In genomic region chr7:151511946-151512345, GRCh38 we compare ENCODE assay signal across 17 cellular contexts. TPM values are rescaled to one million over a fixed set of nuclear protein-coding genes. Genes with fewer than 3 reads are reported as not detected.
A peak's percentile ranks its signal among the peaks of the same experiment; 100 is the strongest.
DNase-seq lines count a peak whose midpoint lies in the region; ATAC-seq and TF ChIP-seq lines count a peak whose summit lies in the region.
"Had no signal": no experiment of that assay in that cellular context is flagged by ENCODE, and none has a peak within 500 bp of the region (broad histone marks: within the 10 kb centered on the region; RNA-seq: fewer than 3 reads in every experiment).

No MANE protein-coding gene starts in this region.

- peaks cover 17% of the 10 kb centered on the region for H3K9me1 ChIP-seq in IMR-90 (ENCODE audit: insufficient read depth, low read length)

- H3K9ac ChIP-seq in IMR-90 (ENCODE audit: low read depth, low read length) = no peak overlapping the region
- H3K9ac ChIP-seq: KMS-11 had no signal

- H3K79me2 ChIP-seq in hepatocyte = peaks cover 100% of the 10 kb centered on the region

- no peak for TF ChIP-seq CTCF in AG10803 (conservative IDR thresholded peaks at IDR 0.05; ENCODE audit: low read length)
- TF ChIP-seq CTCF in IMR-90 (conservative IDR thresholded peaks at IDR 0.05; ENCODE audit: low read depth, low read length) = no peak
- TF ChIP-seq CTCF in epithelial cell of esophagus (IDR thresholded peaks at IDR 0.05; ENCODE audit: insufficient read depth, low read depth, low read length, missing control alignments) = no peak
- TF ChIP-seq CTCF in omental fat pad (IDR thresholded peaks at IDR 0.05) = no peak
- no peak for TF ChIP-seq CTCF in hepatocyte (IDR thresholded peaks at IDR 0.05; ENCODE audit: poor library complexity)

- H4K5ac ChIP-seq in IMR-90 (ENCODE audit: low read depth, low read length) = no peak overlapping the region

- TF ChIP-seq RAD21 in IMR-90 (IDR thresholded peaks at IDR 0.05; ENCODE audit: low read length) = no peak

- H3K27ac ChIP-seq in IMR-90 (ENCODE audit: insufficient read depth, low read length) (no peak overlapping the region), caudate nucleus (ENCODE audit: low read depth, low read length) (no peak overlapping the region), hepatocyte (no peak overlapping the region)
- H3K27ac ChIP-seq: KMS-11, WERI-Rb-1 had no signal

- H3K79me1 ChIP-seq in IMR-90 (ENCODE audit: low read depth in 1 of 2, low read length in 2 of 2) = peaks cover 0 to 67% of the 10 kb centered on the region in 2 experiments; a peak in 2 of 4 replicates

- no peak overlapping the region for H3K4ac ChIP-seq in IMR-90 (ENCODE audit: low read depth, low read length)

- H4K91ac ChIP-seq in IMR-90 (ENCODE audit: insufficient read depth, low read depth, low read length) = no peak overlapping the region

- DNase-seq in AG10803 (ENCODE audit: low read depth) (peak; percentile 50), IMR-90 (peak; percentile 28), epithelial cell of esophagus (ENCODE audit: low read depth) (peak; percentile 35), omental fat pad (ENCODE audit: low spot score) (no peak), caudate nucleus (lab: John Stamatoyannopoulos, UW) (no peak), hepatocyte (ENCODE audit: low spot score) (no peak), OCI-M2 (lab: John Stamatoyannopoulos, UW; ENCODE audit: unreplicated experiment) (no peak)
- no peak for DNase-seq in activated CD8-positive, alpha-beta memory T cell treated with anti-CD3 and anti-CD28 coated beads, Interleukin-2, amount 50 U/mL, for 48 hours
- DNase-seq: activated CD4-positive, alpha-beta memory T cell treated with anti-CD3 and anti-CD28 coated beads, Interleukin-2, amount 10 ng/mL, durations not matched to agents 7 days and 5 days; activated naive CD4-positive, alpha-beta T cell treated with anti-CD3 and anti-CD28 coated beads for 36 hours; activated T-cell treated with anti-CD3 and anti-CD28 coated beads, Interleukin-2, amount 50 U/mL, for 4 hours; mucosa of descending colon; NCI-H1417; NCI-H2107; NCI-H524 treated with DMSO at 0.1 percent for 48 hours; WERI-Rb-1 had no signal

- H2BK5ac ChIP-seq in IMR-90 (ENCODE audit: low read depth, low read length, poor library complexity, severe bottlenecking) = no peak overlapping the region

- no peak overlapping the region for H3K14ac ChIP-seq in IMR-90 (replicated peaks; ENCODE audit: low read depth, low read length)

- no peaks in the 10 kb centered on the region for H3K9me2 ChIP-seq in hepatocyte (replicated peaks; ENCODE audit: insufficient read depth)

- H3K9me3 ChIP-seq in IMR-90 (ENCODE audit: control insufficient read depth, insufficient read depth, low read length) (no peaks in the 10 kb centered on the region), hepatocyte (ENCODE audit: low read depth) (no peaks in the 10 kb centered on the region)
- H3K9me3 ChIP-seq: mucosa of descending colon had no signal

- H3K56ac ChIP-seq in IMR-90 (ENCODE audit: extremely low read depth, insufficient read depth, low read length) = no peak overlapping the region

- intact Hi-C loops in IMR-90 (cut with micrococcal nuclease) = no loop called here

- CTCF ChIA-PET in IMR-90 (lab: Yijun Ruan, JAX) = interaction anchor here (1.0 kb wide), 1 partner anchor 52 kb away, joined by 3 read pairs; no protein-coding TSS in a partner anchor

- in situ Hi-C loops in IMR-90 (cut with MboI; ENCODE audit: low sequenced_read_pairs) = no loop called here

- peaks cover 97% of the 10 kb centered on the region for H4K20me1 ChIP-seq in IMR-90 (ENCODE audit: insufficient read depth, low read length)
- peaks cover 99% of the 10 kb centered on the region for H4K20me1 ChIP-seq in hepatocyte (ENCODE audit: insufficient read depth, poor library complexity, severe bottlenecking)

- H3K4me3 ChIP-seq in AG10803 (ENCODE audit: low read length) = no peak overlapping the region
- H3K4me3 ChIP-seq in IMR-90 (ENCODE audit: insufficient read depth, low read depth, low read length) = no peak overlapping the region
- no peak overlapping the region for H3K4me3 ChIP-seq in epithelial cell of esophagus (ENCODE audit: low read length)
- no peak overlapping the region for H3K4me3 ChIP-seq in hepatocyte
- H3K4me3 ChIP-seq: mucosa of descending colon had no signal

- H2AK9ac ChIP-seq in IMR-90 (replicated peaks; ENCODE audit: low read depth, low read length, poor library complexity) = no peak overlapping the region

- dilution Hi-C loops in IMR-90 (cut with HindIII; ENCODE audit: low sequenced_read_pairs, unreplicated experiment) = no loop called here

- no CpG with 5 or more reads among the region's 4 CpGs for WGBS in IMR-90 (ENCODE audit: extremely low coverage in 2 of 2, insufficient read length in 1 of 2), 2 experiments
- 96% methylated on average over 4 of the region's 4 CpGs for WGBS in hepatocyte (ENCODE audit: low lambda C conversion rate, missing lambda C conversion rate)

- H2AFZ ChIP-seq in IMR-90 (replicated peaks; ENCODE audit: low read length, poor library complexity) = no peak overlapping the region
- no peak overlapping the region for H2AFZ ChIP-seq in hepatocyte

- H2BK15ac ChIP-seq in IMR-90 (ENCODE audit: low read depth, low read length) = no peak overlapping the region

- BruUV-seq in IMR-90 (replicated peaks; lab: Mats Ljungman, UMichigan) = no TSS peak

- H3K23ac ChIP-seq in IMR-90 (ENCODE audit: low read depth, low read length) = no peak overlapping the region

- H3K27me3 ChIP-seq in IMR-90 (ENCODE audit: control insufficient read depth, insufficient read depth, low read length) (no peaks in the 10 kb centered on the region), hepatocyte (no peaks in the 10 kb centered on the region)

- H3K4me1 ChIP-seq in IMR-90 (ENCODE audit: control insufficient read depth, insufficient read depth, low read length) = peaks cover 19% of the 10 kb centered on the region
- peaks cover 2% of the 10 kb centered on the region for H3K4me1 ChIP-seq in hepatocyte (ENCODE audit: insufficient read depth)

- TF ChIP-seq POLR2A in IMR-90 (IDR thresholded peaks at IDR 0.05; ENCODE audit: low read depth, low read length) = no peak

- no peak overlapping the region for H2BK120ac ChIP-seq in IMR-90 (ENCODE audit: low read depth, low read length)

- ATAC-seq in IMR-90 (ENCODE audit: low read depth) = no peak
- ATAC-seq in omental fat pad (ENCODE audit: low FRiP score) = peak; percentile 41
- ATAC-seq: activated T-cell treated with anti-CD3 and anti-CD28 coated beads, Interleukin-2, amount 50 U/mL, for 4 hours; mucosa of descending colon had no signal

- no peaks in the 10 kb centered on the region for H3K36me3 ChIP-seq in IMR-90 (ENCODE audit: control insufficient read depth, insufficient read depth, low read length)
- no peaks in the 10 kb centered on the region for H3K36me3 ChIP-seq in hepatocyte (replicated peaks; ENCODE audit: insufficient read depth, low read depth)
- H3K36me3 ChIP-seq: WERI-Rb-1 had no signal

- POLR2A ChIA-PET in IMR-90 (lab: Charles Lee; ENCODE audit: unreplicated experiment) = no interaction called here

- no peak overlapping the region for H3K18ac ChIP-seq in IMR-90 (ENCODE audit: low read depth, low read length)

- H2AK5ac ChIP-seq in IMR-90 (ENCODE audit: low read depth, low read length) = no peak overlapping the region

- H4K8ac ChIP-seq in IMR-90 (ENCODE audit: low read depth in 2 of 2, low read length in 2 of 2) = no peak overlapping the region

- no peak overlapping the region for H3K4me2 ChIP-seq in IMR-90 (ENCODE audit: low read depth, low read length)
- H3K4me2 ChIP-seq in hepatocyte = no peak overlapping the region
- H3K4me2 ChIP-seq: KMS-11 had no signal

- H2BK20ac ChIP-seq in IMR-90 (ENCODE audit: low read depth, low read length) = no peak overlapping the region

TF ChIP-seq in IMR-90, 13 proteins besides CTCF, POLR2A, EP300 and RAD21:
- TF ChIP-seq CEBPB (IDR thresholded peaks at IDR 0.05; ENCODE audit: low read depth, low read length) (peak; percentile 82), MXI1 (IDR thresholded peaks at IDR 0.05; ENCODE audit: borderline replicate concordance, low read depth, low read length) (no peak)

RNA-seq across cellular contexts. Expression of gene RHEB, which starts 7.7 kb away (rescaled TPM):
- total RNA-seq in IMR-90 (2012; rRNA removed) = 19.7 and 45.5 TPM in 2 replicates
- polyA plus RNA-seq in IMR-90 (2012; rRNA removed) = 56.8 and 67.2 TPM in 2 replicates
- polyA plus RNA-seq in IMR-90 (2012; cell fraction: cytosol; rRNA removed) = 67.9 and 82.1 TPM in 2 replicates
- 15.7 and 32.1 TPM in 2 replicates for polyA plus RNA-seq in IMR-90 (2012; cell fraction: nucleus; rRNA removed; ENCODE audit: low replicate concordance)
- total RNA-seq in omental fat pad = 100 to 1,000 TPM in 2 of 4 donors, 10 to 100 TPM in 2; 93.9 to 124 (median 104) TPM
- total RNA-seq in hepatocyte = 105 and 111 TPM in 2 replicates
- 135 and 142 TPM in 2 replicates for polyA plus RNA-seq in hepatocyte

Comparison
In these comparisons a context has a peak if more than half of its experiments do, and no peak if none do; other contexts are left out.
1. DNase-seq: peak in AG10803 (single experiment), IMR-90 (single experiment) and epithelial cell of esophagus (single experiment); none in omental fat pad (single experiment), activated CD8-positive, alpha-beta memory T cell treated with anti-CD3 and anti-CD28 coated beads, Interleukin-2, amount 50 U/mL, for 48 hours (single experiment), caudate nucleus (0 of 61), hepatocyte (single experiment) and OCI-M2 (single experiment).